12 cellular contexts compared by ENCODE assay signal in the genomic region with DNA sequence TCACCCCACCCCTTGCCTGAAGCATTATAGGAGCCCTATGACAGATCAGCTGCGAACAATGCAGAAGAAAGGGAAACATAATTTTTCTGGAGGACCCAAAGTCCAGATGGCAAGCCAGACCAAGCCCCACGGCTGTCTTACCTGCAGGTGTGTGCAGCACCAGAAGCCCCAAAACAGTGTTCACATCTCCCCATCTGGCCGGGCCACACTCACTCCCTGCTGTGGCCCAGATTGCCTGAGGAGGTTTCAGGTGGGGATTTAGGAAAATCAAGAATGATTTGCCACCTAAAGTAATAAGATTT. TPM values are rescaled to one million over a fixed set of nuclear protein-coding genes. Genes with fewer than 3 reads are reported as not detected.
DNase-seq lines count a peak whose midpoint lies in the region; ATAC-seq lines count a peak whose summit lies in the region.
"Had no signal": no experiment of that assay in that cellular context is flagged by ENCODE, and none has a peak within 500 bp of the region (broad histone marks: within the 10 kb centered on the region; RNA-seq: fewer than 3 reads in every experiment).

No MANE protein-coding gene starts in this region.

- peak in 1 of 2 donors; percentile 23 for ATAC-seq in activated T-cell treated with anti-CD3 and anti-CD28 coated beads, Interleukin-2, amount 50 U/mL, for 4 hours
- ATAC-seq in HG03280 (IDR thresholded peaks at IDR 0.05; ENCODE audit: unreplicated experiment) = peak; percentile 31
- no peak for ATAC-seq in activated T-helper 17 cell treated with anti-CD3 and anti-CD28 coated beads, Interleukin-2, amount 50 U/mL, for 72 hours (replicated peaks)
- ATAC-seq in GM18520 (IDR thresholded peaks at IDR 0.05; ENCODE audit: unreplicated experiment) = no peak

- no peaks in the 10 kb centered on the region for H3K27me3 Mint-ChIP-seq in activated T-cell treated with anti-CD3 and anti-CD28 coated beads, Interleukin-2, amount 50 U/mL, for 4 hours (ENCODE audit: low read depth)
- no peaks in the 10 kb centered on the region for H3K27me3 Mint-ChIP-seq in activated T-helper 17 cell treated with anti-CD3 and anti-CD28 coated beads, Interleukin-2, amount 50 U/mL, for 72 hours

- H3K9me3 ChIP-seq in thymus (ENCODE audit: control insufficient read depth) = no peaks in the 10 kb centered on the region
- H3K9me3 ChIP-seq: upper lobe of left lung had no signal

- no peak for DNase-seq in activated T-cell treated with anti-CD3 and anti-CD28 coated beads, Interleukin-2, amount 50 U/mL, for 4 hours
- DNase-seq in activated T-cell treated with anti-CD3 and anti-CD28 coated beads, Interleukin-2, amount 50 U/mL, for 1 hour = no peak
- DNase-seq in HuH-7.5 (ENCODE audit: low spot score) (no peak), NOMO-1 (lab: John Stamatoyannopoulos, UW; ENCODE audit: unreplicated experiment in 2 of 2) (no peak)
- DNase-seq: ACHN, GM23248, NCI-H446, upper lobe of left lung had no signal

- H3K4me1 Mint-ChIP-seq in activated T-cell treated with anti-CD3 and anti-CD28 coated beads, Interleukin-2, amount 50 U/mL, for 4 hours (ENCODE audit: low read depth) = peaks cover 79% of the 10 kb centered on the region
- peaks cover 49% of the 10 kb centered on the region for H3K4me1 Mint-ChIP-seq in activated T-helper 17 cell treated with anti-CD3 and anti-CD28 coated beads, Interleukin-2, amount 50 U/mL, for 72 hours

- no peaks in the 10 kb centered on the region for H3K36me3 Mint-ChIP-seq in activated T-cell treated with anti-CD3 and anti-CD28 coated beads, Interleukin-2, amount 50 U/mL, for 4 hours (ENCODE audit: insufficient read depth)
- no peaks in the 10 kb centered on the region for H3K36me3 Mint-ChIP-seq in activated T-helper 17 cell treated with anti-CD3 and anti-CD28 coated beads, Interleukin-2, amount 50 U/mL, for 72 hours (ENCODE audit: low read depth)

- no peaks in the 10 kb centered on the region for H3K9me3 Mint-ChIP-seq in activated T-cell treated with anti-CD3 and anti-CD28 coated beads, Interleukin-2, amount 50 U/mL, for 4 hours
- H3K9me3 Mint-ChIP-seq in activated T-helper 17 cell treated with anti-CD3 and anti-CD28 coated beads, Interleukin-2, amount 50 U/mL, for 72 hours = no peaks in the 10 kb centered on the region

- WGBS in thymus = 22% methylated on average over 3 of the region's 3 CpGs

- peak overlapping the region; percentile 46 for H3K4me3 Mint-ChIP-seq in activated T-cell treated with anti-CD3 and anti-CD28 coated beads, Interleukin-2, amount 50 U/mL, for 4 hours
- peak overlapping the region; percentile 97 for H3K4me3 Mint-ChIP-seq in activated T-helper 17 cell treated with anti-CD3 and anti-CD28 coated beads, Interleukin-2, amount 50 U/mL, for 72 hours

- H3K4me1 ChIP-seq in thymus (ENCODE audit: control insufficient read depth, insufficient read depth, low read length) = peaks cover 24% of the 10 kb centered on the region

- no peak overlapping the region for H3K4me3 ChIP-seq in thymus (ENCODE audit: low read length)
- H3K4me3 ChIP-seq: GM23248, upper lobe of left lung had no signal

- H3K27ac Mint-ChIP-seq in activated T-helper 17 cell treated with anti-CD3 and anti-CD28 coated beads, Interleukin-2, amount 50 U/mL, for 72 hours = peak overlapping the region; percentile 99

- H3K36me3 ChIP-seq in thymus (ENCODE audit: control insufficient read depth, insufficient read depth) = no peaks in the 10 kb centered on the region
- H3K36me3 ChIP-seq: upper lobe of left lung had no signal

- peak overlapping the region; percentile 94 for H3K27ac ChIP-seq in thymus (ENCODE audit: low read depth)
- H3K27ac ChIP-seq: GM23248 had no signal

- H3K27me3 ChIP-seq in thymus (ENCODE audit: control insufficient read depth, insufficient read depth) = no peaks in the 10 kb centered on the region
- H3K27me3 ChIP-seq: upper lobe of left lung had no signal

RNA-seq across cellular contexts. Expression of gene STK17B, which starts 11.7 kb away (rescaled TPM):
- total RNA-seq in activated T-cell treated with anti-CD3 and anti-CD28 coated beads, Interleukin-2, amount 50 U/mL, for 4 hours = 100 to 1,000 TPM; 107 to 166 (median 129) TPM
- 100 to 1,000 TPM; 168 to 190 TPM for total RNA-seq in activated T-helper 17 cell treated with anti-CD3 and anti-CD28 coated beads, Interleukin-2, amount 50 U/mL, for 72 hours
- 59.5 TPM for polyA plus RNA-seq in thymus
